ENCODE assay signal across 31 cellular contexts in the genomic region with DNA sequence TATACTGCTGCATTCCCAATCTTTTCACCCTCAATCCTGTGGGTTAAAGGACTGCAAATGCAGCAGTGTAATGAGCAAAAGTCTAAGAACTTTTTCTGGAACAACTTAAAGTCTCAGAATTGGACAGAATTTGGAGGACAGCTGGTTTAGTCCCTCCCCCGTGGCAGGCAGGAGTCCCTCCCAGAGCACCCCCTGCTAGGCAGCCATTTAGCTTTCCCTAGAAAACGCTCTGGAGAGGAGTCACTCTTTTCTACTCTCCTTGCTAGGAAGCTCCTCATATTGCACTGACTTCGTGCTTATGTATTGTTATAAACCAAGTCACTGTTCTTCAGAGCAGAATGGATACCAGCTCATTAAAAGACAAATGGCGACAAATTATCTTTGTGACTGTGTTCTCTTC.
DNase-seq lines count a peak whose midpoint lies in the region; ATAC-seq, FAIRE-seq and TF ChIP-seq lines count a peak whose summit lies in the region.
"Had no signal": no experiment of that assay in that cellular context is flagged by ENCODE, and none has a peak within 500 bp of the region (broad histone marks: within the 10 kb centered on the region; RNA-seq: fewer than 3 reads in every experiment).

No MANE protein-coding gene starts in this region.

- H2AK5ac ChIP-seq in IMR-90 (ENCODE audit: low read depth, low read length) = peak overlapping the region; percentile 87

- H3K36me3 Mint-ChIP-seq in astrocyte (ENCODE audit: low read depth, unreplicated experiment) (no peaks in the 10 kb centered on the region), nephron progenitor cell (ENCODE audit: low read depth) (no peaks in the 10 kb centered on the region)
- no peaks in the 10 kb centered on the region for H3K36me3 Mint-ChIP-seq in stimulated activated naive B cell treated with anti-CD40 and anti-IgM and Interleukin-4, amounts not matched to agents 10 μg/mL and 1 μg/mL and 100 μg/mL, for 72 hours
- H3K36me3 Mint-ChIP-seq: activated naive CD8-positive, alpha-beta T cell; stimulated activated effector memory CD8-positive, alpha-beta T cell treated with anti-CD3 and anti-CD28 coated beads, Interleukin-12 subunit alpha, Interleukin-12 subunit beta, amount 100 ng/mL, for 72 hours; T-cell had no signal

- H3K4me1 Mint-ChIP-seq in astrocyte (ENCODE audit: low read depth, unreplicated experiment) (peaks cover 20% of the 10 kb centered on the region), nephron progenitor cell (peaks cover 57% of the 10 kb centered on the region)
- H3K4me1 Mint-ChIP-seq in stimulated activated naive B cell treated with anti-CD40 and anti-IgM and Interleukin-4, amounts not matched to agents 10 μg/mL and 1 μg/mL and 100 μg/mL, for 72 hours = peaks cover 23 to 45% of the 10 kb centered on the region in 2 donors
- H3K4me1 Mint-ChIP-seq: stimulated activated effector memory CD8-positive, alpha-beta T cell treated with anti-CD3 and anti-CD28 coated beads, Interleukin-12 subunit alpha, Interleukin-12 subunit beta, amount 100 ng/mL, for 72 hours had no signal

- H3K9me1 ChIP-seq in IMR-90 (ENCODE audit: insufficient read depth, low read length) = peaks cover 3% of the 10 kb centered on the region

- no peaks in the 10 kb centered on the region for H3K79me2 ChIP-seq in astrocyte (ENCODE audit: insufficient read depth, low read length)

- peak overlapping the region; percentile 14 to 68 for H4K8ac ChIP-seq in IMR-90 (ENCODE audit: low read depth in 2 of 2, low read length in 2 of 2)

- H3K4ac ChIP-seq in IMR-90 (ENCODE audit: low read depth, low read length) = peak overlapping the region; percentile 47; the same call in 1 of the 2 replicates

- H3K79me1 ChIP-seq in IMR-90 (ENCODE audit: low read depth in 1 of 2, low read length in 2 of 2) = no peaks in the 10 kb centered on the region

- H3K4me3 Mint-ChIP-seq in astrocyte (ENCODE audit: unreplicated experiment) (no peak overlapping the region), nephron progenitor cell (no peak overlapping the region)
- H3K4me3 Mint-ChIP-seq in stimulated activated naive B cell treated with anti-CD40 and anti-IgM and Interleukin-4, amounts not matched to agents 10 μg/mL and 1 μg/mL and 100 μg/mL, for 72 hours = no peak overlapping the region
- H3K4me3 Mint-ChIP-seq: activated CD8-positive, alpha-beta T cell treated with anti-CD3 and anti-CD28 coated beads for 36 hours; activated naive CD8-positive, alpha-beta T cell; CD4-positive, alpha-beta T cell; stimulated activated effector memory CD8-positive, alpha-beta T cell treated with anti-CD3 and anti-CD28 coated beads, Interleukin-12 subunit alpha, Interleukin-12 subunit beta, amount 100 ng/mL, for 72 hours; T-cell had no signal

- peak overlapping the region; percentile 82 for H2BK20ac ChIP-seq in IMR-90 (ENCODE audit: low read depth, low read length)

- peak overlapping the region; percentile 29 for H3K23ac ChIP-seq in IMR-90 (ENCODE audit: low read depth, low read length)

- H3K4me3 ChIP-seq in BLaER1 treated with 17β-estradiol and CSF1 and Interleukin-3, amounts not matched to agents 10 nM and 100 nM = no peak overlapping the region
- H3K4me3 ChIP-seq in IMR-90 (ENCODE audit: insufficient read depth, low read depth, low read length) (no peak overlapping the region), astrocyte (ENCODE audit: insufficient read depth, low read depth, low read length) (no peak overlapping the region)
- H3K4me3 ChIP-seq: cardiac muscle cell, colonic mucosa, lung, right lobe of liver had no signal

- peak overlapping the region; percentile 85 for H4K91ac ChIP-seq in IMR-90 (ENCODE audit: insufficient read depth, low read depth, low read length)

- H2AK9ac ChIP-seq in IMR-90 (replicated peaks; ENCODE audit: low read depth, low read length, poor library complexity) = no peak overlapping the region

- no peak overlapping the region for H3K9ac ChIP-seq in BLaER1 treated with 17β-estradiol and CSF1 and Interleukin-3, amounts not matched to agents 10 nM and 100 nM
- no peak overlapping the region for H3K9ac ChIP-seq in IMR-90 (ENCODE audit: low read depth, low read length)
- no peak overlapping the region for H3K9ac ChIP-seq in astrocyte (ENCODE audit: low read length)

- no peak for FAIRE-seq in astrocyte (lab: Jason Lieb, UNC)
- FAIRE-seq: TTC549 had no signal

- dilution Hi-C loops in IMR-90 (cut with HindIII; ENCODE audit: low sequenced_read_pairs, unreplicated experiment) = no loop called here

- no peaks in the 10 kb centered on the region for H3K27me3 ChIP-seq in BLaER1 treated with 17β-estradiol and CSF1 and Interleukin-3, amounts not matched to agents 10 nM and 100 nM
- H3K27me3 ChIP-seq in IMR-90 (ENCODE audit: control insufficient read depth, insufficient read depth, low read length) = no peaks in the 10 kb centered on the region
- no peaks in the 10 kb centered on the region for H3K27me3 ChIP-seq in astrocyte (ENCODE audit: insufficient read depth, low read length)
- H3K27me3 ChIP-seq: cardiac muscle cell, colonic mucosa, right lobe of liver had no signal

- TF ChIP-seq POLR2A in IMR-90 (IDR thresholded peaks at IDR 0.05; ENCODE audit: low read depth, low read length) = no peak

- H2AFZ ChIP-seq in IMR-90 (replicated peaks; ENCODE audit: low read length, poor library complexity) = no peak overlapping the region
- no peak overlapping the region for H2AFZ ChIP-seq in astrocyte (ENCODE audit: low read depth, low read length)

- peak overlapping the region; percentile 78 for H2BK120ac ChIP-seq in IMR-90 (ENCODE audit: low read depth, low read length)

- H3K56ac ChIP-seq in IMR-90 (ENCODE audit: extremely low read depth, insufficient read depth, low read length) = no peak overlapping the region

- H3K27ac Mint-ChIP-seq in astrocyte (ENCODE audit: unreplicated experiment) (no peak overlapping the region), nephron progenitor cell (peak overlapping the region; percentile 77)
- no peak overlapping the region for H3K27ac Mint-ChIP-seq in stimulated activated naive B cell treated with anti-CD40 and anti-IgM and Interleukin-4, amounts not matched to agents 10 μg/mL and 1 μg/mL and 100 μg/mL, for 72 hours
- H3K27ac Mint-ChIP-seq: activated CD8-positive, alpha-beta T cell treated with anti-CD3 and anti-CD28 coated beads for 36 hours; activated naive CD8-positive, alpha-beta T cell; activated T-helper 2 cell treated with anti-CD3 and anti-CD28 coated beads, Interferon-gamma antibody, Interleukin-2, Interleukin-4, amounts not matched to agents 10 μg/mL and 5 μg/mL and 100 μg/mL, durations not matched to agents 14 hours and 24 hours and 36 hours; CD4-positive, alpha-beta T cell; stimulated activated effector memory CD8-positive, alpha-beta T cell treated with anti-CD3 and anti-CD28 coated beads, Interleukin-12 subunit alpha, Interleukin-12 subunit beta, amount 100 ng/mL, for 72 hours; T-cell had no signal

- H3K4me1 ChIP-seq in BLaER1 treated with 17β-estradiol and CSF1 and Interleukin-3, amounts not matched to agents 10 nM and 100 nM = peaks cover 32 to 38% (median 35%) of the 10 kb centered on the region in 10 experiments
- H3K4me1 ChIP-seq in IMR-90 (ENCODE audit: control insufficient read depth, insufficient read depth, low read length) (peaks cover 12% of the 10 kb centered on the region), astrocyte (ENCODE audit: insufficient read depth, low read length) (peaks cover 21% of the 10 kb centered on the region)
- H3K4me1 ChIP-seq: colonic mucosa, right lobe of liver had no signal

- no peak; the same call in 1 of the 2 replicates for ATAC-seq in IMR-90 (ENCODE audit: low read depth)
- no peak for ATAC-seq in HG03045 (IDR thresholded peaks at IDR 0.05; ENCODE audit: unreplicated experiment)
- ATAC-seq in stimulated activated naive B cell treated with anti-CD40 and anti-IgM and Interleukin-4, amounts not matched to agents 10 μg/mL and 1 μg/mL and 100 μg/mL, for 72 hours (replicated peaks) = no peak
- ATAC-seq in HG02642 (IDR thresholded peaks at IDR 0.05; ENCODE audit: poor library complexity, unreplicated experiment) = no peak
- ATAC-seq: activated CD8-positive, alpha-beta T cell treated with anti-CD3 and anti-CD28 coated beads for 36 hours; stimulated activated effector memory CD8-positive, alpha-beta T cell treated with anti-CD3 and anti-CD28 coated beads, Interleukin-12 subunit alpha, Interleukin-12 subunit beta, amount 100 ng/mL, for 72 hours; T-cell had no signal

- TF ChIP-seq CTCF in IMR-90 (conservative IDR thresholded peaks at IDR 0.05; ENCODE audit: low read depth, low read length) = no peak
- no peak for TF ChIP-seq CTCF in astrocyte (IDR thresholded peaks at IDR 0.05; ENCODE audit: insufficient read depth, low read depth, low read length)
- TF ChIP-seq CTCF in nephron progenitor cell (IDR thresholded peaks at IDR 0.05) = no peak

- peaks cover 0 to under 1% (median 0%) of the 10 kb centered on the region in 11 experiments; a peak in 1 of 22 replicates for H3K9me3 ChIP-seq in BLaER1 treated with 17β-estradiol and CSF1 and Interleukin-3, amounts not matched to agents 10 nM and 100 nM (replicated peaks in 1 of 11)
- no peaks in the 10 kb centered on the region for H3K9me3 ChIP-seq in IMR-90 (ENCODE audit: control insufficient read depth, insufficient read depth, low read length)
- H3K9me3 ChIP-seq in astrocyte (ENCODE audit: insufficient read depth, low read depth, low read length) = no peaks in the 10 kb centered on the region
- H3K9me3 ChIP-seq: colonic mucosa, right lobe of liver had no signal

- H3K18ac ChIP-seq in IMR-90 (ENCODE audit: low read depth, low read length) = peak overlapping the region; percentile 70; the same call in 1 of the 2 replicates

- intact Hi-C loops in IMR-90 (cut with micrococcal nuclease) = no loop called here

- H3K9me3 Mint-ChIP-seq in astrocyte (ENCODE audit: unreplicated experiment) (no peaks in the 10 kb centered on the region), nephron progenitor cell (peaks cover 15% of the 10 kb centered on the region)
- no peaks in the 10 kb centered on the region for H3K9me3 Mint-ChIP-seq in stimulated activated naive B cell treated with anti-CD40 and anti-IgM and Interleukin-4, amounts not matched to agents 10 μg/mL and 1 μg/mL and 100 μg/mL, for 72 hours
- H3K9me3 Mint-ChIP-seq: activated CD8-positive, alpha-beta T cell treated with anti-CD3 and anti-CD28 coated beads for 36 hours; activated T-helper 2 cell treated with anti-CD3 and anti-CD28 coated beads, Interferon-gamma antibody, Interleukin-2, Interleukin-4, amounts not matched to agents 10 μg/mL and 5 μg/mL and 100 μg/mL, durations not matched to agents 14 hours and 24 hours and 36 hours; CD4-positive, alpha-beta T cell; stimulated activated effector memory CD8-positive, alpha-beta T cell treated with anti-CD3 and anti-CD28 coated beads, Interleukin-12 subunit alpha, Interleukin-12 subunit beta, amount 100 ng/mL, for 72 hours; T-cell had no signal

- no peaks in the 10 kb centered on the region for H3K36me3 ChIP-seq in BLaER1 treated with 17β-estradiol and CSF1 and Interleukin-3, amounts not matched to agents 10 nM and 100 nM
- no peaks in the 10 kb centered on the region for H3K36me3 ChIP-seq in IMR-90 (ENCODE audit: control insufficient read depth, insufficient read depth, low read length)
- H3K36me3 ChIP-seq in astrocyte (ENCODE audit: insufficient read depth, low read length) = no peaks in the 10 kb centered on the region
- H3K36me3 ChIP-seq: cardiac muscle cell, colonic mucosa, right lobe of liver had no signal

- H3K4me2 ChIP-seq in BLaER1 treated with 17β-estradiol and CSF1 and Interleukin-3, amounts not matched to agents 10 nM and 100 nM = peak overlapping the region in 8 of 11 experiments; percentile 8 to 92 (median 78); a peak in 12 of 22 replicates
- H3K4me2 ChIP-seq in IMR-90 (ENCODE audit: low read depth, low read length) (no peak overlapping the region), astrocyte (ENCODE audit: low read length) (peak overlapping the region; percentile 21)

- TF ChIP-seq RAD21 in IMR-90 (IDR thresholded peaks at IDR 0.05; ENCODE audit: low read length) = no peak

- BruUV-seq in IMR-90 (replicated peaks; lab: Mats Ljungman, UMichigan) = no TSS peak

- DNase-seq in IMR-90 (no peak), astrocyte (ENCODE audit: low read depth) (no peak), nephron progenitor cell (no peak), T-helper 2 cell (no peak)
- DNase-seq in stimulated activated naive B cell treated with anti-CD40 and anti-IgM and Interleukin-4, amounts not matched to agents 10 μg/mL and 1 μg/mL and 100 μg/mL, for 72 hours = no peak
- DNase-seq: activated CD8-positive, alpha-beta T cell treated with anti-CD3 and anti-CD28 coated beads for 36 hours; anterior cingulate cortex; CD4-positive, alpha-beta T cell; effector CD8-positive, alpha-beta T cell; HCEC 1CT; head of caudate nucleus; kidney glomerular epithelial cell; NCI-H1048; NCI-H1694; NCI-H2171; NCI-H510A treated with DMSO at 0.1 percent for 48 hours; right lobe of liver; SIG-M5; stimulated activated CD4-positive, alpha-beta T cell treated with anti-CD3 and anti-CD28 coated beads, Interleukin-4, amount 100 ng/mL, for 24 hours; T-cell had no signal

- POLR2A ChIA-PET in IMR-90 (lab: Charles Lee; ENCODE audit: unreplicated experiment) = no interaction called here

- no peaks in the 10 kb centered on the region for H4K20me1 ChIP-seq in BLaER1 treated with 17β-estradiol and CSF1 and Interleukin-3, amounts not matched to agents 10 nM and 100 nM
- H4K20me1 ChIP-seq in IMR-90 (ENCODE audit: insufficient read depth, low read length) (no peaks in the 10 kb centered on the region), astrocyte (ENCODE audit: insufficient read depth, low read length) (no peaks in the 10 kb centered on the region)

- CTCF ChIA-PET in IMR-90 (lab: Yijun Ruan, JAX) = no interaction called here

- WGBS in IMR-90 (ENCODE audit: extremely low coverage in 2 of 2, insufficient read length in 1 of 2), 2 experiments = no CpG with 5 or more reads among the region's 4 CpGs

- peak overlapping the region in 6 of 11 experiments; percentile 9 to 75 (median 30); a peak in 10 of 22 replicates for H3K27ac ChIP-seq in BLaER1 treated with 17β-estradiol and CSF1 and Interleukin-3, amounts not matched to agents 10 nM and 100 nM
- H3K27ac ChIP-seq in IMR-90 (ENCODE audit: insufficient read depth, low read length) (no peak overlapping the region; the same call in 1 of the 2 replicates), astrocyte (ENCODE audit: low read depth, low read length) (peak overlapping the region; percentile 49)
- H3K27ac ChIP-seq: cardiac muscle cell, colonic mucosa, HL-60, right lobe of liver had no signal

- H2BK5ac ChIP-seq in IMR-90 (ENCODE audit: low read depth, low read length, poor library complexity, severe bottlenecking) = peak overlapping the region; percentile 37

- in situ Hi-C loops in IMR-90 (cut with MboI; ENCODE audit: low sequenced_read_pairs) = no loop called here

- peak overlapping the region; percentile 55; the same call in 2 of the 3 replicates for H2BK15ac ChIP-seq in IMR-90 (ENCODE audit: low read depth, low read length)

- H3K27me3 Mint-ChIP-seq in astrocyte (ENCODE audit: low read depth, unreplicated experiment) (peaks cover 10% of the 10 kb centered on the region), nephron progenitor cell (ENCODE audit: low read depth, poor library complexity) (peaks cover 1% of the 10 kb centered on the region)
- no peaks in the 10 kb centered on the region for H3K27me3 Mint-ChIP-seq in stimulated activated naive B cell treated with anti-CD40 and anti-IgM and Interleukin-4, amounts not matched to agents 10 μg/mL and 1 μg/mL and 100 μg/mL, for 72 hours
- H3K27me3 Mint-ChIP-seq: activated CD8-positive, alpha-beta T cell treated with anti-CD3 and anti-CD28 coated beads for 36 hours; activated naive CD8-positive, alpha-beta T cell had no signal

- H4K5ac ChIP-seq in IMR-90 (ENCODE audit: low read depth, low read length) = peak overlapping the region; percentile 53; the same call in 1 of the 2 replicates

- peak overlapping the region; percentile 17; the same call in 1 of the 2 replicates for H3K14ac ChIP-seq in IMR-90 (replicated peaks; ENCODE audit: low read depth, low read length)
